8 cellular contexts compared by ENCODE assay signal in the genomic region with DNA sequence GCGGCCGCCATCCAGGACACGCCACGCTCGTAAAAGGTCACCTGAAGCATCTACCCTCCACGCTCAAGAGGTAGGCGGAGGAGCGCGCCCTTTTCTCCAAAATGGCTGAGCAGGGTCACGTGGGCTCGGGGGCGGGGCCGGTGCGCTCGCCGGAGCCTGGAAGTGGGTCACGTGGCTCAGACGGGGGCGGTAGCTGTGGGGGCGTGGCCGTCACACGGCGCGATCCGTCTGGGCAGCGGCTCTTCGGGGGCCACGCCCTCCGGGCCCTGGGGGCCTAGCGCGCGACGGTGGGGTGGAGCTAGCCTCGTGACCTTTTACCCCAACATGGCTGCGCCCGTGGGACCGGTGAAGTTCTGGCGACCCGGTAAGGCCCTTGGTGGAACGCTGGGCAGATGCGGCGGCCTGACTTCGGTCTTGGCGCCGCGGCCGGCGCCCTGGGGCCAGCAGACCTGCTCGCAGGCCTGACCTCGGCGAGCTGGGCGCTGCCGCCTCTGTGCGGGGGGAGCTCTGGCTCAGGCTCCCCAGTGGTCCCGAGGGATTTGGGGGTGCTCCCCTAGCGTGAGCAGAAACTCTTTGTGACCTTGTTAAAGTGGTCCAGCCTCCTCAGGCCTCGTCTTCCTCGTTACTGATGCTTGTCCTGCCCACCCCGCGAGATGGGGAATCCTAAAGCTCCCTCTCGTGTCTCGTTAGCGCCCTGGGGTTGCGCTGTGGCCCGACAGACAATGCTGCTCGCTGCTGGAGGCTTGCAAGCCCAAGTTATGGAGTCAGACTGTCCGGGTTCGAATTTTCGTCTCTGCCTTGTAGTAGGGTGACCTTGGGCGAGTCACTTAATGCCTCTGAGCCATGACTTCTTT.
DNase-seq lines count a peak whose midpoint lies in the region; ATAC-seq and TF ChIP-seq lines count a peak whose summit lies in the region.

A gene with protein sequence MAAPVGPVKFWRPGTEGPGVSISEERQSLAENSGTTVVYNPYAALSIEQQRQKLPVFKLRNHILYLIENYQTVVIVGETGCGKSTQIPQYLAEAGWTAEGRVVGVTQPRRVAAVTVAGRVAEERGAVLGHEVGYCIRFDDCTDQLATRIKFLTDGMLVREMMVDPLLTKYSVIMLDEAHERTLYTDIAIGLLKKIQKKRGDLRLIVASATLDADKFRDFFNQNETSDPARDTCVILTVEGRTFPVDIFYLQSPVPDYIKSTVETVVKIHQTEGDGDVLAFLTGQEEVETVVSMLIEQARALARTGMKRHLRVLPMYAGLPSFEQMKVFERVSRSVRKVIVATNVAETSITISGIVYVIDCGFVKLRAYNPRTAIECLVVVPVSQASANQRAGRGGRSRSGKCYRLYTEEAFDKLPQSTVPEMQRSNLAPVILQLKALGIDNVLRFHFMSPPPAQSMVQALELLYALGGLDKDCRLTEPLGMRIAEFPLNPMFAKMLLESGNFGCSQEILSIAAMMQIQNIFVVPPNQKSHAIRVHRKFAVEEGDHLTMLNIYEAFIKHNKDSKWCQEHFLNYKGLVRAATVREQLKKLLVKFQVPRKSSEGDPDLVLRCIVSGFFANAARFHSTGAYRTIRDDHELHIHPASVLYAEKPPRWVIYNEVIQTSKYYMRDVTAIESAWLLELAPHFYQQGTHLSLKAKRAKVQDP (plus strand): TSS at position 301 of the 854 bp plus-strand sequence. CDS start 24 bp downstream, at position 325.

- peak; percentile 89 for DNase-seq in AG09319 (ENCODE audit: extremely low read depth, low read depth)
- DNase-seq in NCI-H345 (lab: John Stamatoyannopoulos, UW), result peak; percentile 100
- DNase-seq in activated CD4-positive, CD25-positive, alpha-beta regulatory T cell (lab: John Stamatoyannopoulos, UW), result peak; percentile 96 to 99 (median 97)
- DNase-seq in central memory CD4-positive, alpha-beta T cell, result peak; percentile 98
- DNase-seq in iris pigment epithelial cell (ENCODE audit: low read depth), result peak; percentile 97
- peak; percentile 99 for DNase-seq in stimulated activated CD4-positive, alpha-beta T cell treated with anti-CD3 and anti-CD28 coated beads, Interleukin-12 subunit alpha, Interleukin-12 subunit beta, amount 100 ng/mL, for 4 hours

- in situ Hi-C loops in GM18951 (cut with MboI; ENCODE audit: low sequenced_read_pairs, unreplicated experiment), result no loop called here

- peak; percentile 95 for ATAC-seq in HG03196 (IDR thresholded peaks at IDR 0.05; ENCODE audit: unreplicated experiment)

- TF ChIP-seq CTCF in AG09319 (IDR thresholded peaks at IDR 0.05; ENCODE audit: low read depth, low read length), result peak; percentile 47

- peak; percentile 79 for TF ChIP-seq POLR2A in GM18951 (IDR thresholded peaks at IDR 0.05; ENCODE audit: extremely low read depth, insufficient read depth, insufficient read length)

Comparison
In these comparisons a context has a peak if more than half of its experiments do, and no peak if none do; other contexts are left out.
1. Peak in every context shown above with its lines: DNase-seq and ATAC-seq.